In genomic region chr10:44068716-44069482, GRCh38 we compare ENCODE assay signal across 26 cellular contexts.
A peak's percentile ranks its signal among the peaks of the same experiment; 100 is the strongest.
DNase-seq lines count a peak whose midpoint lies in the region; ATAC-seq and TF ChIP-seq lines count a peak whose summit lies in the region.
"Had no signal": no experiment of that assay in that cellular context is flagged by ENCODE, and none has a peak within 500 bp of the region (broad histone marks: within the 10 kb centered on the region; RNA-seq: fewer than 3 reads in every experiment).

No MANE protein-coding gene starts in this region.

- TF ChIP-seq CTCF in omental fat pad (IDR thresholded peaks at IDR 0.05) (no peak), SK-N-SH (IDR thresholded peaks at IDR 0.05) (no peak), sigmoid colon (IDR thresholded peaks at IDR 0.05) (no peak)

- H3K36me3 ChIP-seq in ACC112 (ENCODE audit: insufficient read depth, low read length) = no peaks in the 10 kb centered on the region
- no peaks in the 10 kb centered on the region for H3K36me3 ChIP-seq in SK-N-SH (replicated peaks in 1 of 2; ENCODE audit: control insufficient read depth in 1 of 2, insufficient read depth in 2 of 2, low read length in 1 of 2)
- H3K36me3 ChIP-seq in sigmoid colon = no peaks in the 10 kb centered on the region
- H3K36me3 ChIP-seq: BLaER1, neural progenitor cell, stomach had no signal

- H3K27ac ChIP-seq in ACC112 (ENCODE audit: low read depth, low read length) = peak overlapping the region; percentile 34; the same call in 1 of the 2 replicates
- no peak overlapping the region for H3K27ac ChIP-seq in SK-N-SH (ENCODE audit: low read depth in 2 of 2, low read length in 1 of 2)
- H3K27ac ChIP-seq in sigmoid colon = peak overlapping the region in 2 of 4 donors; percentile 10 to 43
- H3K27ac ChIP-seq: A549, BLaER1, foreskin keratinocyte, neural progenitor cell, stomach, VCaP had no signal

- H4K20me1 ChIP-seq in SK-N-SH (ENCODE audit: insufficient read depth) = no peaks in the 10 kb centered on the region
- H4K20me1 ChIP-seq: BLaER1 had no signal

- H2AFZ ChIP-seq in ACC112 (ENCODE audit: low read length, unreplicated experiment) = no peak overlapping the region
- no peak overlapping the region for H2AFZ ChIP-seq in SK-N-SH (ENCODE audit: low read depth)
- H2AFZ ChIP-seq: neural progenitor cell had no signal

- ATAC-seq in Right ventricle myocardium superior (ENCODE audit: poor library complexity) = peak; percentile 73
- peak; percentile 50 for ATAC-seq in omental fat pad (ENCODE audit: low FRiP score)
- ATAC-seq: A549; activated CD8-positive, alpha-beta memory T cell treated with anti-CD3 and anti-CD28 coated beads, Interleukin-2, amount 10 ng/mL, durations not matched to agents 7 days and 5 days; foreskin keratinocyte; SK-N-SH treated with all-trans-retinoic acid at 6 μM for 48 hours had no signal

- CTCF ChIA-PET in SK-N-SH (lab: Yijun Ruan, JAX) = no interaction called here

- 58% methylated on average over 9 of the region's 10 CpGs for WGBS in SK-N-SH (ENCODE audit: low lambda C conversion rate)
- WGBS in sigmoid colon, 2 donors = 80 to 84% methylated on average over 10 of the region's 10 CpGs

- TF ChIP-seq EP300 in SK-N-SH (IDR thresholded peaks at IDR 0.05; ENCODE audit: borderline replicate concordance in 1 of 2, low read depth in 1 of 2, low read length in 1 of 2) (no peak), sigmoid colon (IDR thresholded peaks at IDR 0.05) (no peak)

- H3K79me2 ChIP-seq in ACC112 (ENCODE audit: control insufficient read depth, insufficient read depth, low read length, unreplicated experiment) (no peaks in the 10 kb centered on the region), SK-N-SH (ENCODE audit: insufficient read depth) (no peaks in the 10 kb centered on the region)

- no peak overlapping the region for H3K4me2 ChIP-seq in SK-N-SH
- H3K4me2 ChIP-seq: A549, BLaER1, neural progenitor cell had no signal

- H3K4me1 ChIP-seq in ACC112 (ENCODE audit: control insufficient read depth, insufficient read depth, low read length, unreplicated experiment) (no peaks in the 10 kb centered on the region), SK-N-SH (ENCODE audit: control insufficient read depth in 1 of 2, insufficient read depth in 2 of 2, low read depth in 1 of 2, low read length in 1 of 2) (peaks cover 0 to 7% of the 10 kb centered on the region in 2 experiments; a peak in 1 of 4 replicates), sigmoid colon (peaks cover 0 to 70% (median 64%) of the 10 kb centered on the region in 4 donors)
- H3K4me1 ChIP-seq: A549, BLaER1, Caco-2, foreskin keratinocyte, neural progenitor cell had no signal

- H3K9me3 ChIP-seq in SK-N-SH (no peaks in the 10 kb centered on the region), sigmoid colon (no peaks in the 10 kb centered on the region)
- H3K9me3 ChIP-seq: A549, BLaER1, Caco-2, stomach had no signal

- H3F3A ChIP-seq in SK-N-SH (replicated peaks; ENCODE audit: insufficient read depth) = no peaks in the 10 kb centered on the region

- no peak for TF ChIP-seq RAD21 in SK-N-SH (IDR thresholded peaks at IDR 0.05; ENCODE audit: low read length)

- peak; percentile 17 for DNase-seq in amniotic epithelial cell (ENCODE audit: low read depth)
- peak; percentile 60 for DNase-seq in Right ventricle myocardium superior
- DNase-seq in omental fat pad (ENCODE audit: low spot score) = no peak
- DNase-seq in NK-92 treated with Interleukin-12 subunit alpha and Interleukin-12 subunit beta, amount 100 ng/mL, for 24 hours (lab: John Stamatoyannopoulos, UW) = no peak
- DNase-seq in SK-N-SH = no peak
- no peak for DNase-seq in sigmoid colon
- no peak for DNase-seq in HuH-7 (ENCODE audit: low spot score)
- DNase-seq: activated CD4-positive, alpha-beta T cell treated with anti-CD3 and anti-CD28 coated beads, Interleukin-2, amount 10 ng/mL, durations not matched to agents 24 days and 14 days; activated CD8-positive, alpha-beta memory T cell treated with anti-CD3 and anti-CD28 coated beads, Interleukin-2, amount 10 ng/mL, durations not matched to agents 7 days and 5 days; activated naive CD8-positive, alpha-beta T cell treated with anti-CD3 and anti-CD28 coated beads for 36 hours; Caco-2; DND-41; foreskin keratinocyte; hippocampal formation; KBM-7; NCI-H2171 treated with DMSO at 0.1 percent for 48 hours; NCI-H526; stimulated activated CD4-positive, alpha-beta T cell treated with anti-CD3 and anti-CD28 coated beads, Interleukin-4, amount 100 ng/mL, for 24 hours; stomach had no signal

- TF ChIP-seq POLR2A in sigmoid colon (IDR thresholded peaks at IDR 0.05) = no peak

- POLR2A ChIA-PET in SK-N-SH (lab: Yijun Ruan, JAX) = no interaction called here

- H3K4me3 ChIP-seq in ACC112 (ENCODE audit: low read depth, low read length) (no peak overlapping the region), SK-N-SH (ENCODE audit: low read depth in 2 of 2, low read length in 1 of 2) (no peak overlapping the region), sigmoid colon (no peak overlapping the region)
- H3K4me3 ChIP-seq: A549, BLaER1, lung, neural progenitor cell, stomach had no signal

- H3K9me2 ChIP-seq in SK-N-SH = no peaks in the 10 kb centered on the region

- intact Hi-C loops in Right ventricle myocardium superior (cut with DNase I) (no loop called here), sigmoid colon (cut with DNase I) (loop anchor here (10.0 kb wide), 2 partner anchors 246 to 384 kb away; no protein-coding TSS in a partner anchor)

- H3K27me3 ChIP-seq in ACC112 (ENCODE audit: insufficient read depth, low read length) (no peaks in the 10 kb centered on the region), SK-N-SH (ENCODE audit: insufficient read depth) (no peaks in the 10 kb centered on the region), sigmoid colon (no peaks in the 10 kb centered on the region)
- H3K27me3 ChIP-seq: BLaER1, foreskin keratinocyte, neural progenitor cell, stomach had no signal

- H3K9ac ChIP-seq in SK-N-SH = no peak overlapping the region
- H3K9ac ChIP-seq: BLaER1, neural progenitor cell had no signal

TF ChIP-seq in SK-N-SH, 30 proteins besides CTCF, POLR2A, EP300 and RAD21:
- TF ChIP-seq JUND (IDR thresholded peaks at IDR 0.05) (no peak), RCOR1 (IDR thresholded peaks at IDR 0.05; ENCODE audit: low read length) (no peak), RFX5 (IDR thresholded peaks at IDR 0.05; ENCODE audit: low read length) (no peak)

Comparison
In these comparisons a context has a peak if more than half of its experiments do, and no peak if none do; other contexts are left out.
1. DNase-seq: peak in amniotic epithelial cell (single experiment) and Right ventricle myocardium superior (single experiment); none in omental fat pad (single experiment), NK-92 treated with Interleukin-12 subunit alpha and Interleukin-12 subunit beta, amount 100 ng/mL, for 24 hours (single experiment), SK-N-SH (single experiment), sigmoid colon (single experiment) and HuH-7 (single experiment).